In genomic region chr18:48570313-48570712, GRCh38 we compare ENCODE assay signal across 21 cellular contexts. TPM values are rescaled to one million over a fixed set of nuclear protein-coding genes. Genes with fewer than 3 reads are reported as not detected.
A peak's percentile ranks its signal among the peaks of the same experiment; 100 is the strongest.
DNase-seq lines count a peak whose midpoint lies in the region; ATAC-seq and TF ChIP-seq lines count a peak whose summit lies in the region.
"Had no signal": no experiment of that assay in that cellular context is flagged by ENCODE, and none has a peak within 500 bp of the region (broad histone marks: within the 10 kb centered on the region; RNA-seq: fewer than 3 reads in every experiment).

No MANE protein-coding gene starts in this region.

- POLR2A ChIA-PET in activated CD4-positive, alpha-beta T cell treated with anti-CD3 and anti-CD28 coated beads, Interleukin-2, amount 10 ng/mL, durations not matched to agents 7 days and 5 days (lab: Charles Lee) = no interaction called here

- H3K9ac ChIP-seq in liver (ENCODE audit: low read depth in 1 of 2, low read length in 2 of 2) = no peak overlapping the region
- H3K9ac ChIP-seq: GM23248 had no signal

- no peaks in the 10 kb centered on the region for H3K27me3 ChIP-seq in liver (ENCODE audit: control insufficient read depth in 4 of 4, insufficient read depth in 4 of 4, low read length in 3 of 4)
- no peaks in the 10 kb centered on the region for H3K27me3 ChIP-seq in sigmoid colon
- H3K27me3 ChIP-seq: BE2C, MG63, Peyer's patch had no signal

- WGBS in liver = 92% methylated on average over 6 of the region's 6 CpGs
- 85 to 96% methylated on average over 6 of the region's 6 CpGs for WGBS in sigmoid colon, 2 donors

- H3K27ac ChIP-seq in liver (ENCODE audit: low read depth in 1 of 2, low read length in 2 of 2) (peak overlapping the region; percentile 2), sigmoid colon (peak overlapping the region in 3 of 4 donors; percentile 40 to 61 (median 61)), coronary artery (no peak overlapping the region)
- H3K27ac ChIP-seq: GM23248, Peyer's patch had no signal

- H3K36me3 ChIP-seq in liver (ENCODE audit: control insufficient read depth in 4 of 4, insufficient read depth in 3 of 4, low read depth in 1 of 4, low read length in 3 of 4) (no peaks in the 10 kb centered on the region), sigmoid colon (no peaks in the 10 kb centered on the region)
- H3K36me3 ChIP-seq: BE2C, HAP-1, MG63, Peyer's patch had no signal

- TF ChIP-seq CTCF in liver (IDR thresholded peaks at IDR 0.05; ENCODE audit: low read depth, low read length, missing input control) = no peak
- TF ChIP-seq CTCF in sigmoid colon (IDR thresholded peaks at IDR 0.05) = no peak
- no peak for TF ChIP-seq CTCF in coronary artery (IDR thresholded peaks at IDR 0.05)

- H3K27me3 Mint-ChIP-seq in activated CD4-positive, alpha-beta T cell treated with anti-CD3 and anti-CD28 coated beads, Interleukin-2, amount 10 ng/mL, durations not matched to agents 7 days and 5 days = no peaks in the 10 kb centered on the region

- no peaks in the 10 kb centered on the region for H3K36me3 Mint-ChIP-seq in activated CD4-positive, alpha-beta T cell treated with anti-CD3 and anti-CD28 coated beads, Interleukin-2, amount 10 ng/mL, durations not matched to agents 7 days and 5 days (ENCODE audit: low read depth)
- H3K36me3 Mint-ChIP-seq: CD4-positive, alpha-beta memory T cell had no signal

- peaks cover 16 to 57% (median 42%) of the 10 kb centered on the region in 4 donors for H3K4me1 ChIP-seq in liver (ENCODE audit: control insufficient read depth in 4 of 4, insufficient read depth in 4 of 4, low read length in 3 of 4)
- peaks cover 0 to 30% (median 22%) of the 10 kb centered on the region in 4 donors for H3K4me1 ChIP-seq in sigmoid colon
- H3K4me1 ChIP-seq: Peyer's patch had no signal

- TF ChIP-seq EP300 in sigmoid colon (IDR thresholded peaks at IDR 0.05) = no peak

- TF ChIP-seq POLR2A in sigmoid colon (IDR thresholded peaks at IDR 0.05) = no peak

- ATAC-seq in left ventricle myocardium superior (peak; percentile 26), Right ventricle myocardium inferior (no peak)

- H3K4me3 ChIP-seq in liver (ENCODE audit: low read depth in 1 of 3, low read length in 3 of 3) (no peak overlapping the region), sigmoid colon (no peak overlapping the region), coronary artery (no peak overlapping the region)
- H3K4me3 ChIP-seq: GM23248, HAP-1, MG63, Peyer's patch had no signal

- no peak overlapping the region for H3K27ac Mint-ChIP-seq in activated CD4-positive, alpha-beta T cell treated with anti-CD3 and anti-CD28 coated beads, Interleukin-2, amount 10 ng/mL, durations not matched to agents 7 days and 5 days
- H3K27ac Mint-ChIP-seq: CD4-positive, alpha-beta memory T cell had no signal

- DNase-seq in left ventricle myocardium superior (no peak), Right ventricle myocardium inferior (ENCODE audit: missing footprints) (no peak), sigmoid colon (no peak), coronary artery (ENCODE audit: low spot score) (no peak), NCI-H524 treated with DMSO at 0.1 percent for 48 hours (lab: John Stamatoyannopoulos, UW) (no peak)
- no peak for DNase-seq in activated CD4-positive, alpha-beta T cell treated with anti-CD3 and anti-CD28 coated beads, Interleukin-2, amount 10 ng/mL, durations not matched to agents 7 days and 5 days
- DNase-seq: BE2C; Calu3; CD4-positive, alpha-beta memory T cell; GF-D8; GM23248; Kasumi-1; MG63; NCI-H1048; NCI-H1436; NCI-H2029; NCI-H446 treated with DMSO at 0.1 percent for 48 hours; Peyer's patch; SHP77 had no signal

- no peak overlapping the region for H3K4me3 Mint-ChIP-seq in activated CD4-positive, alpha-beta T cell treated with anti-CD3 and anti-CD28 coated beads, Interleukin-2, amount 10 ng/mL, durations not matched to agents 7 days and 5 days
- H3K4me3 Mint-ChIP-seq: CD4-positive, alpha-beta memory T cell had no signal

- H3K9me3 ChIP-seq in liver (ENCODE audit: control insufficient read depth in 4 of 4, low read length in 3 of 4) = no peaks in the 10 kb centered on the region
- H3K9me3 ChIP-seq in sigmoid colon = no peaks in the 10 kb centered on the region
- H3K9me3 ChIP-seq: BE2C, HAP-1, MG63, Peyer's patch had no signal

- no peak for TF ChIP-seq RAD21 in liver (IDR thresholded peaks at IDR 0.05)

- intact Hi-C loops in left ventricle myocardium superior (cut with micrococcal nuclease) (no loop called here), Right ventricle myocardium inferior (cut with DNase I) (no loop called here), sigmoid colon (cut with DNase I) (loop anchor here (5.0 kb wide), 1 partner anchor 37 kb away; no protein-coding TSS in a partner anchor)

- CTCF ChIA-PET in activated CD4-positive, alpha-beta T cell treated with anti-CD3 and anti-CD28 coated beads, Interleukin-2, amount 10 ng/mL, durations not matched to agents 7 days and 5 days (lab: Charles Lee) = no interaction called here

- peaks cover 2% of the 10 kb centered on the region for H3K9me3 Mint-ChIP-seq in activated CD4-positive, alpha-beta T cell treated with anti-CD3 and anti-CD28 coated beads, Interleukin-2, amount 10 ng/mL, durations not matched to agents 7 days and 5 days

- H3K4me1 Mint-ChIP-seq in activated CD4-positive, alpha-beta T cell treated with anti-CD3 and anti-CD28 coated beads, Interleukin-2, amount 10 ng/mL, durations not matched to agents 7 days and 5 days = no peaks in the 10 kb centered on the region
- H3K4me1 Mint-ChIP-seq: CD4-positive, alpha-beta memory T cell had no signal

TF ChIP-seq in liver, 16 proteins besides CTCF, POLR2A, EP300 and RAD21 (continues in another document):
- TF ChIP-seq ATF3 (IDR thresholded peaks at IDR 0.05) (no peak), MAX (IDR thresholded peaks at IDR 0.05) (no peak), TAF1 (conservative IDR thresholded peaks at IDR 0.05) (no peak), RXRA (IDR thresholded peaks at IDR 0.05) (no peak), FOXA1 (IDR thresholded peaks at IDR 0.05) (no peak), ZBTB33 (IDR thresholded peaks at IDR 0.05) (no peak), NR2F2 (IDR thresholded peaks at IDR 0.05) (no peak), EGR1 (IDR thresholded peaks at IDR 0.05; ENCODE audit: low read depth in 2 of 2) (no peak), JUND (IDR thresholded peaks at IDR 0.05) (no peak), YY1 (IDR thresholded peaks at IDR 0.05) (no peak), HNF4G (IDR thresholded peaks at IDR 0.05) (no peak), HNF4A (conservative IDR thresholded peaks at IDR 0.05) (no peak), FOXA2 (IDR thresholded peaks at IDR 0.05) (no peak), SP1 (IDR thresholded peaks at IDR 0.05) (no peak), GABPA (IDR thresholded peaks at IDR 0.05 in 1 of 2, conservative IDR thresholded peaks at IDR 0.05 in 1 of 2) (no peak)

RNA-seq across cellular contexts. Expression of gene CTIF, which starts 31.5 kb away (rescaled TPM):
- 59.9 TPM for total RNA-seq in left ventricle myocardium superior
- total RNA-seq in Right ventricle myocardium inferior = 74.0 TPM
- total RNA-seq in liver = 10 to 100 TPM; 10.6 to 26.7 TPM
- 10 to 100 TPM; 11.2 to 13.3 TPM for polyA plus RNA-seq in liver
- 10 to 100 TPM; 22.5 to 65.9 (median 40.4) TPM for total RNA-seq in sigmoid colon
- 10 to 100 TPM in 1 of 3 donors, 1 to 10 TPM in 2; 3.6 to 12.5 (median 3.9) TPM for polyA plus RNA-seq in sigmoid colon
- 1 to 10 TPM; 1.5 to 2.7 TPM for total RNA-seq in activated CD4-positive, alpha-beta T cell treated with anti-CD3 and anti-CD28 coated beads, Interleukin-2, amount 10 ng/mL, durations not matched to agents 7 days and 5 days
- polyA plus RNA-seq: CD4-positive, alpha-beta memory T cell had no signal

Comparison
In these comparisons a context has a peak if more than half of its experiments do, and no peak if none do; other contexts are left out.
1. H3K27ac ChIP-seq: peak in liver (2 of 2) and sigmoid colon (3 of 4); none in coronary artery (0 of 2).